ENCODE assay signal across 1 cellular context in genomic region chr2:135975702-135976101, GRCh38.
A peak's percentile ranks its signal among the peaks of the same experiment; 100 is the strongest.
TF ChIP-seq lines count a peak whose summit lies in the region.

No MANE protein-coding gene starts in this region.

TF ChIP-seq in K562, 482 proteins besides CTCF, POLR2A, EP300 and RAD21:
- peak; percentile 75 for TF ChIP-seq PKNOX1 (IDR thresholded peaks at IDR 0.05)
- no peak for TF ChIP-seq RUNX1 (IDR thresholded peaks at IDR 0.05; ENCODE audit: low read depth)
- TF ChIP-seq HDAC1 (IDR thresholded peaks at IDR 0.05), result no peak
